Comparison of ENCODE assay signal across 8 cellular contexts in the genomic region with DNA sequence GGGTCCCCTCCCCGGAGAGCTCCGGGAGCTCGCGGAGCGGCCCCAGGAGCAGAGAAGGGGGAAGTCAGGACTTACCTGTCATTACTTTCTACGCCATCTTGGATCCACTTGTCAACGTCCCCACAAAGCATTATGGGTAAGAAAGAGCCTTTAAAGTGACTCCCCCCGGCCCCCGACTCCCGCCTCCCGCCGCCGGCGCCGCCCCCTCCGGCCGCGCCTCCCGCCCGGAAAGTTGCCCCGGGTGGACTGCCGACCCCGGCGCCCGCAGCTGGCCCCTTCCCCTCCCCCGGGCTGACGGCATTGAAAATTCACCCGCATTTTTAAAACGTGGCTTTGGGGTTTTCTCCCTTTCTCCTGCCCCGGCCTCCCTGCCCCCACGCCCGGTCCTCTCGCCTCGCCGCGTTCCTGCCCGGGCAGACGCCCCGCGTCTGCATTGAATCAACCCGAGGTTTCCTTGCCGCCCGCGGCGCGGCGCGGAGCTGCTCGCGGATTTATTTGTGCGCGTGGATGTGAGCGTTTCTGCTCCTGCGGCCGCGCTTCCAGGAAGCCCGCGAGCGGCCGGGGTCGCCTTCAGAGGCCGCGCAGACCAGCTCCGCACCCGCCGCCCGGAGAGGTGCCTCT. TPM values are rescaled to one million over a fixed set of nuclear protein-coding genes. Genes with fewer than 3 reads are reported as not detected.
DNase-seq lines count a peak whose midpoint lies in the region; FAIRE-seq and TF ChIP-seq lines count a peak whose summit lies in the region.

A gene with protein sequence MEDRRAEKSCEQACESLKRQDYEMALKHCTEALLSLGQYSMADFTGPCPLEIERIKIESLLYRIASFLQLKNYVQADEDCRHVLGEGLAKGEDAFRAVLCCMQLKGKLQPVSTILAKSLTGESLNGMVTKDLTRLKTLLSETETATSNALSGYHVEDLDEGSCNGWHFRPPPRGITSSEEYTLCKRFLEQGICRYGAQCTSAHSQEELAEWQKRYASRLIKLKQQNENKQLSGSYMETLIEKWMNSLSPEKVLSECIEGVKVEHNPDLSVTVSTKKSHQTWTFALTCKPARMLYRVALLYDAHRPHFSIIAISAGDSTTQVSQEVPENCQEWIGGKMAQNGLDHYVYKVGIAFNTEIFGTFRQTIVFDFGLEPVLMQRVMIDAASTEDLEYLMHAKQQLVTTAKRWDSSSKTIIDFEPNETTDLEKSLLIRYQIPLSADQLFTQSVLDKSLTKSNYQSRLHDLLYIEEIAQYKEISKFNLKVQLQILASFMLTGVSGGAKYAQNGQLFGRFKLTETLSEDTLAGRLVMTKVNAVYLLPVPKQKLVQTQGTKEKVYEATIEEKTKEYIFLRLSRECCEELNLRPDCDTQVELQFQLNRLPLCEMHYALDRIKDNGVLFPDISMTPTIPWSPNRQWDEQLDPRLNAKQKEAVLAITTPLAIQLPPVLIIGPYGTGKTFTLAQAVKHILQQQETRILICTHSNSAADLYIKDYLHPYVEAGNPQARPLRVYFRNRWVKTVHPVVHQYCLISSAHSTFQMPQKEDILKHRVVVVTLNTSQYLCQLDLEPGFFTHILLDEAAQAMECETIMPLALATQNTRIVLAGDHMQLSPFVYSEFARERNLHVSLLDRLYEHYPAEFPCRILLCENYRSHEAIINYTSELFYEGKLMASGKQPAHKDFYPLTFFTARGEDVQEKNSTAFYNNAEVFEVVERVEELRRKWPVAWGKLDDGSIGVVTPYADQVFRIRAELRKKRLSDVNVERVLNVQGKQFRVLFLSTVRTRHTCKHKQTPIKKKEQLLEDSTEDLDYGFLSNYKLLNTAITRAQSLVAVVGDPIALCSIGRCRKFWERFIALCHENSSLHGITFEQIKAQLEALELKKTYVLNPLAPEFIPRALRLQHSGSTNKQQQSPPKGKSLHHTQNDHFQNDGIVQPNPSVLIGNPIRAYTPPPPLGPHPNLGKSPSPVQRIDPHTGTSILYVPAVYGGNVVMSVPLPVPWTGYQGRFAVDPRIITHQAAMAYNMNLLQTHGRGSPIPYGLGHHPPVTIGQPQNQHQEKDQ (N-terminal part only) (minus strand): TSS at position 124 of the 621 bp plus-strand sequence. CDS start 26,392 bp downstream, outside the sequence.

- H3K4me3 ChIP-seq in neuron (ENCODE audit: low read length) (peak within 1 kb of the TSS; percentile 71), subcutaneous abdominal adipose tissue (ENCODE audit: low read depth in 1 of 5, low read length in 5 of 5) (peak within 1 kb of the TSS; percentile 78 to 87 (median 84))

- peaks cover 5% of the 10 kb centered on the region for H3K36me3 ChIP-seq in neuron (ENCODE audit: insufficient read depth, low read length)
- peaks cover 0 to 4% (median 0%) of the 10 kb centered on the region in 5 donors for H3K36me3 ChIP-seq in subcutaneous abdominal adipose tissue (ENCODE audit: control insufficient read depth in 5 of 5, insufficient read depth in 5 of 5, low read length in 5 of 5)

- H3K4me1 ChIP-seq in neuron (ENCODE audit: insufficient read depth, low read length), result peaks cover 23% of the 10 kb centered on the region
- peaks cover 9 to 54% (median 46%) of the 10 kb centered on the region in 5 donors for H3K4me1 ChIP-seq in subcutaneous abdominal adipose tissue (ENCODE audit: control insufficient read depth in 5 of 5, insufficient read depth in 5 of 5, low read length in 5 of 5)

- H3K9me3 ChIP-seq in neuron (ENCODE audit: low read length) (no peaks in the 10 kb centered on the region), subcutaneous abdominal adipose tissue (ENCODE audit: control insufficient read depth in 5 of 5, low read length in 5 of 5) (no peaks in the 10 kb centered on the region)

- in situ Hi-C loops in SK-MEL-5 (cut with HindIII; ENCODE audit: low pct_unique_long_range_greater_than_20kb, low sequenced_read_pairs), result no loop called here

- H3K9ac ChIP-seq in subcutaneous abdominal adipose tissue (ENCODE audit: low read length in 5 of 5), result peak within 1 kb of the TSS; percentile 73 to 98 (median 93)

- H3K27me3 ChIP-seq in neuron (ENCODE audit: insufficient read depth, low read length) (no peaks in the 10 kb centered on the region), subcutaneous abdominal adipose tissue (ENCODE audit: control insufficient read depth in 5 of 5, insufficient read depth in 4 of 5, low read length in 5 of 5) (no peaks in the 10 kb centered on the region)

- H3K27ac ChIP-seq in subcutaneous abdominal adipose tissue (ENCODE audit: low read depth, low read length), result peak within 1 kb of the TSS; percentile 88

- no peak for TF ChIP-seq POLR2A in H54 (IDR thresholded peaks at IDR 0.05; ENCODE audit: low read depth, low read length)

- FAIRE-seq in H54 (lab: Jason Lieb, UNC), result no peak
- FAIRE-seq in frontal cortex (lab: Jason Lieb, UNC), result no peak

- peak within 1 kb of the TSS; percentile 100 for H2AFZ ChIP-seq in neuron (ENCODE audit: low read depth, low read length)

- peak; percentile 61 for DNase-seq in DMS 273 treated with DMSO at 0.1 percent for 48 hours (lab: John Stamatoyannopoulos, UW)
- peak; percentile 87 for DNase-seq in H54 (ENCODE audit: insufficient read length, low spot score)
- peak; percentile 80 for DNase-seq in MV-4-11 (lab: John Stamatoyannopoulos, UW)
- peak; percentile 92 for DNase-seq in SK-MEL-5 (ENCODE audit: low read depth, low spot score)
- DNase-seq in activated gamma-delta T cell treated with anti-CD3 and anti-CD28 coated beads, Interleukin-2, amount 50 U/mL, for 16 hours (ENCODE audit: low read depth), result peak; percentile 63
- peak; percentile 77 to 89 for DNase-seq in frontal cortex (ENCODE audit: low spot score in 2 of 2)

RNA-seq across cellular contexts. Expression of the gene that starts here (rescaled TPM):
- 45.7 and 48.5 TPM in 2 replicates for total RNA-seq in SK-MEL-5 (2014; rRNA removed; shearing (Covaris generic))
- 12.6 and 18.1 TPM in 2 replicates for polyA plus RNA-seq in SK-MEL-5 (2015; cell fraction: cytosol; rRNA removed)
- 15.5 and 24.7 TPM in 2 replicates for polyA plus RNA-seq in SK-MEL-5 (2015; cell fraction: nucleus; rRNA removed)
- 37.1 TPM for total RNA-seq in frontal cortex

Comparison
In these comparisons a context has a peak if more than half of its experiments do, and no peak if none do; other contexts are left out.
1. Peak in every context shown above with its lines: DNase-seq, H3K4me3 ChIP-seq and H3K27ac ChIP-seq.